8 cellular contexts compared by ENCODE assay signal in genomic region chr20:23350007-23350854, GRCh38. TPM values are rescaled to one million over a fixed set of nuclear protein-coding genes. Genes with fewer than 3 reads are reported as not detected.
DNase-seq lines count a peak whose midpoint lies in the region; ATAC-seq, FAIRE-seq and TF ChIP-seq lines count a peak whose summit lies in the region.

NXT1 (plus strand) TSS chr20:23350791; CDS start chr20:23354042, 3,251 bp downstream.

- H3K4me1 ChIP-seq in OCI-LY7 (ENCODE audit: insufficient read depth, low read length, poor library complexity, severe bottlenecking) = peaks cover 22% of the 10 kb centered on the region

- H3K27ac ChIP-seq in OCI-LY7 (ENCODE audit: low read depth, low read length, poor library complexity, severe bottlenecking) = peak within 1 kb of the TSS; percentile 92

- peak within 1 kb of the TSS; percentile 96 for H3K4me3 Mint-ChIP-seq in endothelial cell (ENCODE audit: unreplicated experiment)

- H3K27me3 Mint-ChIP-seq in endothelial cell (ENCODE audit: unreplicated experiment) = peaks cover 2% of the 10 kb centered on the region

- DNase-seq in D721Med (ENCODE audit: insufficient read length, low spot score) (peak; percentile 35), HuH-7.5 (ENCODE audit: low spot score) (peak; percentile 95), OCI-LY7 (ENCODE audit: low spot score) (peak; percentile 97), activated T-cell treated with anti-CD3 and anti-CD28 coated beads for 1 hour (ENCODE audit: low read depth) (peak; percentile 93), endothelial cell (ENCODE audit: low spot score) (peak; percentile 96), midbrain (lab: John Stamatoyannopoulos, UW) (peak; percentile 97)
- peak; percentile 91 to 93 for DNase-seq in stimulated activated CD8-positive, alpha-beta memory T cell treated with anti-CD3 and anti-CD28 coated beads, Interleukin-2, amount 100 ng/mL, for 1 hour (ENCODE audit: low read depth in 2 of 2)

- no peaks in the 10 kb centered on the region for H3K9me2 ChIP-seq in OCI-LY7 (ENCODE audit: insufficient read depth, low read length)

- peaks cover 27% of the 10 kb centered on the region for H3K36me3 ChIP-seq in OCI-LY7 (ENCODE audit: insufficient read depth, low read length)

- peaks cover 11% of the 10 kb centered on the region for H3K36me3 Mint-ChIP-seq in endothelial cell (ENCODE audit: low read depth, unreplicated experiment)

- H3K27ac Mint-ChIP-seq in endothelial cell (ENCODE audit: unreplicated experiment) = peak within 1 kb of the TSS; percentile 97

- peaks cover 18% of the 10 kb centered on the region for H4K20me1 ChIP-seq in OCI-LY7 (ENCODE audit: insufficient read depth, low read length)

- intact Hi-C loops in OCI-LY7 (cut with micrococcal nuclease; ENCODE audit: unreplicated experiment) = loop anchor here (1.0 kb wide), 2 partner anchors 8 to 71 kb away; partner anchors contain the start of gene NAPB

- BruUV-seq in OCI-LY7 (replicated peaks; lab: Mats Ljungman, UMichigan) = TSS peak; percentile 80

- CTCF ChIA-PET in OCI-LY7 (lab: Charles Lee; ENCODE audit: unreplicated experiment) = interaction anchor here (0.5 to 2.5 kb wide), 8 partner anchors 8 to 84 kb away, joined by 3 to 13 read pairs (median 5); partner anchors contain the start of genes GZF1 and NAPB

- peak within 1 kb of the TSS; percentile 92 for H3K4me2 ChIP-seq in OCI-LY7 (ENCODE audit: low read length)

- peaks cover 20% of the 10 kb centered on the region for H3K4me1 Mint-ChIP-seq in endothelial cell (ENCODE audit: unreplicated experiment)

- H3K79me2 ChIP-seq in OCI-LY7 (ENCODE audit: insufficient read depth, low read depth, low read length) = peaks cover 43% of the 10 kb centered on the region

- peak within 1 kb of the TSS; percentile 97 for H3K4me3 ChIP-seq in OCI-LY7 (ENCODE audit: low read depth, low read length, poor library complexity, severe bottlenecking)

- ATAC-seq in GM21526 (IDR thresholded peaks at IDR 0.05; ENCODE audit: low FRiP score, unreplicated experiment) = peak; percentile 82

- H3K9me3 ChIP-seq in OCI-LY7 (ENCODE audit: low read length) = no peaks in the 10 kb centered on the region

- TF ChIP-seq CTCF in D721Med (IDR thresholded peaks at IDR 0.05; ENCODE audit: insufficient read depth, missing control alignments) (no peak), OCI-LY7 (conservative IDR thresholded peaks at IDR 0.05; ENCODE audit: low read length) (peak; percentile 45), endothelial cell (IDR thresholded peaks at IDR 0.05; ENCODE audit: unreplicated experiment) (peak; percentile 4)

- FAIRE-seq in D721Med (lab: Jason Lieb, UNC) = no peak

- peak within 1 kb of the TSS; percentile 86 for H2AFZ ChIP-seq in OCI-LY7 (ENCODE audit: low read length)

- POLR2A ChIA-PET in OCI-LY7 (lab: Charles Lee) = interaction anchor here (0.6 to 2.3 kb wide), 15 partner anchors 8 to 1366 kb away, joined by 3 to 25 read pairs (median 5); partner anchors contain the start of gene NAPB

- H3K9me3 Mint-ChIP-seq in endothelial cell (ENCODE audit: unreplicated experiment) = no peaks in the 10 kb centered on the region

RNA-seq across cellular contexts. Expression of gene NXT1, which starts in this region (rescaled TPM):
- total RNA-seq in OCI-LY7 (2014; rRNA removed; shearing (Covaris generic)) = 71.6 and 76.5 TPM in 2 replicates
- 33.7 and 33.9 TPM in 2 replicates for total RNA-seq in OCI-LY7 (2022)
- total RNA-seq in endothelial cell (ENCODE audit: unreplicated experiment) = 24.5 TPM

Comparison
In these comparisons a context has a peak if more than half of its experiments do, and no peak if none do; other contexts are left out.
1. Peak in every context shown above with its lines: DNase-seq, ATAC-seq, H3K4me3 ChIP-seq and H3K27ac ChIP-seq.
2. DNase-seq: peak in every context shown above with its lines; median percentile 97 in OCI-LY7; 97 in midbrain; 96 in endothelial cell; 95 in HuH-7.5; 93 in activated T-cell treated with anti-CD3 and anti-CD28 coated beads for 1 hour; 92 in stimulated activated CD8-positive, alpha-beta memory T cell treated with anti-CD3 and anti-CD28 coated beads, Interleukin-2, amount 100 ng/mL, for 1 hour; 35 in D721Med.